Comparison of ENCODE assay signal across 17 cellular contexts in genomic region chr2:134295441-134295840, GRCh38. TPM values are rescaled to one million over a fixed set of nuclear protein-coding genes. Genes with fewer than 3 reads are reported as not detected.
DNase-seq lines count a peak whose midpoint lies in the region; ATAC-seq and TF ChIP-seq lines count a peak whose summit lies in the region.
"Had no signal": no experiment of that assay in that cellular context is flagged by ENCODE, and none has a peak within 500 bp of the region (broad histone marks: within the 10 kb centered on the region; RNA-seq: fewer than 3 reads in every experiment).

No MANE protein-coding gene starts in this region.

- H3K4me1 ChIP-seq in BLaER1 treated with 17β-estradiol and CSF1 and Interleukin-3, amounts not matched to agents 10 nM and 100 nM: peaks cover 63 to 91% (median 72%) of the 10 kb centered on the region in 10 experiments
- H3K4me1 ChIP-seq in OCI-LY7 (ENCODE audit: insufficient read depth, low read length, poor library complexity, severe bottlenecking) (peaks cover 63% of the 10 kb centered on the region), left ventricle myocardium inferior (peaks cover 64% of the 10 kb centered on the region)
- H3K4me1 ChIP-seq: neural progenitor cell had no signal

- H2AFZ ChIP-seq in OCI-LY7 (ENCODE audit: low read length): no peak overlapping the region
- H2AFZ ChIP-seq: neural progenitor cell had no signal

- H3K4me3 ChIP-seq in BLaER1 treated with 17β-estradiol and CSF1 and Interleukin-3, amounts not matched to agents 10 nM and 100 nM: 0 out of 20 replicates have a peak overlapping the region, but pooled peaks of 1 of the 10 experiments have one; percentile 11
- H3K4me3 ChIP-seq in OCI-LY7 (ENCODE audit: low read depth, low read length, poor library complexity, severe bottlenecking): no peak overlapping the region
- H3K4me3 ChIP-seq in left ventricle myocardium inferior: no peak overlapping the region
- no peak overlapping the region for H3K4me3 ChIP-seq in skin epidermis
- H3K4me3 ChIP-seq: neural progenitor cell had no signal

- POLR2A ChIA-PET in OCI-LY7 (lab: Charles Lee): interaction anchor here (1.1 to 2.3 kb wide), 2 partner anchors 12 to 116 kb away, joined by 4 to 8 read pairs; no protein-coding TSS in a partner anchor

- intact Hi-C loops in OCI-LY7 (cut with micrococcal nuclease; ENCODE audit: unreplicated experiment): loop anchor here (2.0 kb wide), 1 partner anchor 49 kb away; no protein-coding TSS in a partner anchor
- intact Hi-C loops in left ventricle myocardium inferior (cut with micrococcal nuclease): no loop called here

- peaks cover 47% of the 10 kb centered on the region; the same call in 1 of the 2 replicates for H3K79me2 ChIP-seq in OCI-LY7 (ENCODE audit: insufficient read depth, low read depth, low read length)

- no peak for ATAC-seq in GM18505 (IDR thresholded peaks at IDR 0.05; ENCODE audit: unreplicated experiment)
- ATAC-seq: activated naive CD4-positive, alpha-beta T cell treated with anti-CD3 and anti-CD28 coated beads, Interleukin-2, amount 50 U/mL, for 72 hours; WTC11 had no signal

- no peaks in the 10 kb centered on the region for H3K27me3 ChIP-seq in BLaER1 treated with 17β-estradiol and CSF1 and Interleukin-3, amounts not matched to agents 10 nM and 100 nM
- no peaks in the 10 kb centered on the region for H3K27me3 ChIP-seq in left ventricle myocardium inferior (ENCODE audit: low read depth)
- H3K27me3 ChIP-seq: neural progenitor cell had no signal

- no peaks in the 10 kb centered on the region for H3K9me2 ChIP-seq in OCI-LY7 (ENCODE audit: insufficient read depth, low read length)

- H4K20me1 ChIP-seq in BLaER1 treated with 17β-estradiol and CSF1 and Interleukin-3, amounts not matched to agents 10 nM and 100 nM: peaks cover 0 to 68% (median 0%) of the 10 kb centered on the region in 11 experiments; a peak in 2 of 22 replicates
- H4K20me1 ChIP-seq in OCI-LY7 (ENCODE audit: insufficient read depth, low read length): peaks cover 15% of the 10 kb centered on the region; the same call in 1 of the 2 replicates

- H3K9ac ChIP-seq in BLaER1 treated with 17β-estradiol and CSF1 and Interleukin-3, amounts not matched to agents 10 nM and 100 nM: peak overlapping the region in 7 of 11 experiments; percentile 10 to 53 (median 42); a peak in 8 of 22 replicates
- H3K9ac ChIP-seq: neural progenitor cell had no signal

- DNase-seq in OCI-LY7 (ENCODE audit: low spot score) (no peak), left ventricle myocardium inferior (no peak), kidney tubule cell (ENCODE audit: low spot score) (no peak), NCI-H2227 treated with DMSO at 0.1 percent for 48 hours (lab: John Stamatoyannopoulos, UW) (no peak), NOMO-1 treated with dmso at 0.1 percent for 144 hours (lab: John Stamatoyannopoulos, UW; ENCODE audit: unreplicated experiment) (no peak)
- DNase-seq: activated CD8-positive, alpha-beta memory T cell treated with anti-CD3 and anti-CD28 coated beads, Interleukin-2, amount 50 U/mL, for 4 hours; DND-41; erythroblast; NCI-H1105 treated with DMSO at 0.1 percent for 48 hours; NCI-H446; SW 1271 had no signal

- H3K27ac ChIP-seq in BLaER1 treated with 17β-estradiol and CSF1 and Interleukin-3, amounts not matched to agents 10 nM and 100 nM: peak overlapping the region in 10 of 11 experiments; percentile 33 to 89 (median 78); a peak in 20 of 22 replicates
- H3K27ac ChIP-seq in OCI-LY7 (ENCODE audit: low read depth, low read length, poor library complexity, severe bottlenecking) (peak overlapping the region; percentile 65), left ventricle myocardium inferior (replicated peaks) (peak overlapping the region; percentile 39), skin epidermis (peak overlapping the region in 13 of 21 experiments; percentile 1 to 59 (median 29))
- H3K27ac ChIP-seq: neural progenitor cell had no signal

- H3K9me3 ChIP-seq in BLaER1 treated with 17β-estradiol and CSF1 and Interleukin-3, amounts not matched to agents 10 nM and 100 nM (replicated peaks in 1 of 11): 0 out of 22 replicates have a peak, but pooled peaks cover 0 to 11% (median 0%) of the 10 kb centered on the region in 11 experiments
- no peaks in the 10 kb centered on the region for H3K9me3 ChIP-seq in OCI-LY7 (ENCODE audit: low read length)
- no peaks in the 10 kb centered on the region for H3K9me3 ChIP-seq in left ventricle myocardium inferior (replicated peaks)

- CTCF ChIA-PET in OCI-LY7 (lab: Charles Lee; ENCODE audit: unreplicated experiment): interaction anchor here (0.6 kb wide), 1 partner anchor 80 kb away, joined by 3 read pairs; no protein-coding TSS in a partner anchor

- TF ChIP-seq POLR2A in GM18505 (IDR thresholded peaks at IDR 0.05; ENCODE audit: borderline replicate concordance, extremely low read depth, insufficient read depth, insufficient read length): no peak

- H3K36me3 ChIP-seq in BLaER1 treated with 17β-estradiol and CSF1 and Interleukin-3, amounts not matched to agents 10 nM and 100 nM: peaks cover 6 to 71% (median 35%) of the 10 kb centered on the region in 11 experiments; a peak in 18 of 22 replicates
- H3K36me3 ChIP-seq in OCI-LY7 (ENCODE audit: insufficient read depth, low read length): peaks cover 19% of the 10 kb centered on the region
- no peaks in the 10 kb centered on the region for H3K36me3 ChIP-seq in left ventricle myocardium inferior
- H3K36me3 ChIP-seq: neural progenitor cell had no signal

- TF ChIP-seq CTCF in OCI-LY7 (conservative IDR thresholded peaks at IDR 0.05; ENCODE audit: low read length) (no peak), left ventricle myocardium inferior (IDR thresholded peaks at IDR 0.05; ENCODE audit: borderline replicate concordance) (no peak)

- peak overlapping the region; percentile 59 to 94 (median 89) for H3K4me2 ChIP-seq in BLaER1 treated with 17β-estradiol and CSF1 and Interleukin-3, amounts not matched to agents 10 nM and 100 nM
- peak overlapping the region; percentile 69 for H3K4me2 ChIP-seq in OCI-LY7 (ENCODE audit: low read length)
- H3K4me2 ChIP-seq: neural progenitor cell had no signal

- no TSS peak for BruUV-seq in OCI-LY7 (replicated peaks; lab: Mats Ljungman, UMichigan)

RNA-seq across cellular contexts. Expression of gene MGAT5, which starts 41.6 kb away (rescaled TPM):
- total RNA-seq in OCI-LY7 (2014; rRNA removed; shearing (Covaris generic)): 39.1 and 60.8 TPM in 2 replicates
- 58.4 and 68.0 TPM in 2 replicates for total RNA-seq in OCI-LY7 (2022)
- total RNA-seq in left ventricle myocardium inferior: 98.7 TPM
